7 cellular contexts compared by ENCODE assay signal in genomic region chr9:2181794-2182193, GRCh38.
DNase-seq lines count a peak whose midpoint lies in the region; ATAC-seq and TF ChIP-seq lines count a peak whose summit lies in the region.

No MANE protein-coding gene starts in this region.

- H3K27me3 ChIP-seq in endodermal cell (ENCODE audit: control insufficient read depth, insufficient read depth, low read length, poor library complexity, severe bottlenecking) (no peaks in the 10 kb centered on the region), neural progenitor cell (no peaks in the 10 kb centered on the region)

- ATAC-seq in HG02623 (IDR thresholded peaks at IDR 0.05; ENCODE audit: unreplicated experiment), result no peak
- ATAC-seq in HG03457 (IDR thresholded peaks at IDR 0.05; ENCODE audit: unreplicated experiment), result no peak

- H3K9me3 ChIP-seq in endodermal cell (ENCODE audit: control insufficient read depth, low read length), result no peaks in the 10 kb centered on the region
- H3K9me3 ChIP-seq in neural progenitor cell (ENCODE audit: low read depth), result no peaks in the 10 kb centered on the region

- H3K4me1 Mint-ChIP-seq in endodermal cell, result peaks cover 21% of the 10 kb centered on the region
- peaks cover 36% of the 10 kb centered on the region for H3K4me1 Mint-ChIP-seq in neural progenitor cell

- peak overlapping the region; percentile 46 for H2AFZ ChIP-seq in neural progenitor cell (replicated peaks)

- H3K9ac ChIP-seq in endodermal cell (ENCODE audit: extremely low read depth, low read length, poor library complexity, severe bottlenecking) (no peak overlapping the region), neural progenitor cell (no peak overlapping the region)

- no peaks in the 10 kb centered on the region for H3K79me2 ChIP-seq in neural progenitor cell (ENCODE audit: low read depth)

- H3K27ac Mint-ChIP-seq in endodermal cell (peak overlapping the region; percentile 72), neural progenitor cell (peak overlapping the region; percentile 61)

- H3F3A ChIP-seq in neural progenitor cell (ENCODE audit: low read depth), result no peaks in the 10 kb centered on the region

- H3K27me3 Mint-ChIP-seq in endodermal cell (ENCODE audit: insufficient read depth) (no peaks in the 10 kb centered on the region), neural progenitor cell (ENCODE audit: insufficient read depth, low read depth) (no peaks in the 10 kb centered on the region)

- WGBS in endodermal cell (ENCODE audit: insufficient coverage in 1 of 2, insufficient read length in 1 of 2), 2 experiments, result 44 to 52% methylated on average over 3 to 7 of the region's 7 CpGs

- peaks cover 27% of the 10 kb centered on the region for H3K36me3 ChIP-seq in endodermal cell (ENCODE audit: control insufficient read depth, insufficient read depth, low read length)
- no peaks in the 10 kb centered on the region for H3K36me3 ChIP-seq in neural progenitor cell

- H3K27ac ChIP-seq in endodermal cell (ENCODE audit: low read depth, low read length) (no peak overlapping the region), neural progenitor cell (no peak overlapping the region)

- no peaks in the 10 kb centered on the region for H4K20me1 ChIP-seq in neural progenitor cell (ENCODE audit: low read depth)

- peak overlapping the region; percentile 59 for H3K4me2 ChIP-seq in neural progenitor cell

- H3K4me3 ChIP-seq in GM12865 (ENCODE audit: low read depth, low read length), result no peak overlapping the region
- no peak overlapping the region for H3K4me3 ChIP-seq in LNCaP clone FGC (ENCODE audit: low read depth, low read length)
- no peak overlapping the region for H3K4me3 ChIP-seq in endodermal cell (ENCODE audit: low read length)
- no peak overlapping the region for H3K4me3 ChIP-seq in neural progenitor cell

- TF ChIP-seq CTCF in GM12865 (IDR thresholded peaks at IDR 0.05; ENCODE audit: insufficient read depth, low read depth, low read length, missing control alignments) (peak; percentile 38), LNCaP clone FGC (IDR thresholded peaks at IDR 0.05; ENCODE audit: control insufficient read depth, extremely low read depth, insufficient read depth) (peak; percentile 47), endodermal cell (conservative IDR thresholded peaks at IDR 0.05) (peak; percentile 87), neural progenitor cell (IDR thresholded peaks at IDR 0.05) (peak; percentile 66)

- DNase-seq in GM12865 (ENCODE audit: low read depth), result no peak
- no peak for DNase-seq in LNCaP clone FGC (ENCODE audit: low read depth)
- peak; percentile 90 for DNase-seq in endodermal cell
- peak; percentile 87 for DNase-seq in neural progenitor cell (ENCODE audit: low spot score)
- DNase-seq in activated CD8-positive, alpha-beta memory T cell treated with anti-CD3 and anti-CD28 coated beads for 24 hours, result no peak

- H3K36me3 Mint-ChIP-seq in endodermal cell (ENCODE audit: low read depth) (peaks cover 46% of the 10 kb centered on the region), neural progenitor cell (peaks cover 7% of the 10 kb centered on the region)

- H3K9me3 Mint-ChIP-seq in endodermal cell (no peaks in the 10 kb centered on the region), neural progenitor cell (no peaks in the 10 kb centered on the region)

- H3K4me3 Mint-ChIP-seq in endodermal cell, result no peak overlapping the region
- no peak overlapping the region for H3K4me3 Mint-ChIP-seq in neural progenitor cell

- no peaks in the 10 kb centered on the region for H3K4me1 ChIP-seq in endodermal cell (ENCODE audit: control insufficient read depth, insufficient read depth, low read length)
- H3K4me1 ChIP-seq in neural progenitor cell, result peaks cover 26% of the 10 kb centered on the region

Comparison
In these comparisons a context has a peak if more than half of its experiments do, and no peak if none do; other contexts are left out.
1. DNase-seq: peak in endodermal cell (single experiment) and neural progenitor cell (single experiment); none in GM12865 (single experiment), LNCaP clone FGC (single experiment) and activated CD8-positive, alpha-beta memory T cell treated with anti-CD3 and anti-CD28 coated beads for 24 hours (single experiment).
2. Peak in every context shown above with its lines, with median percentiles within 50 percentile points of each other: CTCF ChIP-seq.